8 cellular contexts compared by ENCODE assay signal in genomic region chr1:9689011-9689706, GRCh38. TPM values are rescaled to one million over a fixed set of nuclear protein-coding genes. Genes with fewer than 3 reads are reported as not detected.
A peak's percentile ranks its signal among the peaks of the same experiment; 100 is the strongest.
DNase-seq lines count a peak whose midpoint lies in the region; TF ChIP-seq lines count a peak whose summit lies in the region.

No MANE protein-coding gene starts in this region.

- no peak overlapping the region for H3K27ac ChIP-seq in DOHH2 (ENCODE audit: low read depth, low read length)
- H3K27ac ChIP-seq in mammary epithelial cell (ENCODE audit: insufficient read depth, low read depth, low read length), result peak overlapping the region; percentile 18

- H3K79me2 ChIP-seq in DOHH2 (ENCODE audit: control insufficient read depth, low read length) (peaks cover 45% of the 10 kb centered on the region), mammary epithelial cell (ENCODE audit: insufficient read depth, low read length) (peaks cover 4% of the 10 kb centered on the region)

- H3F3A ChIP-seq in DOHH2 (ENCODE audit: control insufficient read depth, insufficient read depth), result peaks cover 20% of the 10 kb centered on the region

- H3K36me3 ChIP-seq in DOHH2 (ENCODE audit: control insufficient read depth, low read length) (peaks cover 8% of the 10 kb centered on the region; the same call in 1 of the 2 replicates), mammary epithelial cell (ENCODE audit: insufficient read depth, low read length) (no peaks in the 10 kb centered on the region)

- WGBS in mammary epithelial cell (ENCODE audit: low coverage, missing lambda C conversion rate), result 6% methylated on average over 6 of the region's 72 CpGs

- CTCF ChIA-PET in mammary epithelial cell (lab: Charles Lee; ENCODE audit: low non-redundant PET), result no interaction called here

- H4K20me1 ChIP-seq in DOHH2 (ENCODE audit: control insufficient read depth, insufficient read depth, low read depth, low read length) (peaks cover 19% of the 10 kb centered on the region), mammary epithelial cell (ENCODE audit: insufficient read depth, low read length) (no peaks in the 10 kb centered on the region)

- H3K9me3 ChIP-seq in DOHH2 (ENCODE audit: control insufficient read depth, insufficient read depth, low read length) (no peaks in the 10 kb centered on the region), mammary epithelial cell (replicated peaks; ENCODE audit: insufficient read depth, low read length) (no peaks in the 10 kb centered on the region)

- H3K4me2 ChIP-seq in DOHH2 (ENCODE audit: low read length) (peak overlapping the region; percentile 81), mammary epithelial cell (ENCODE audit: insufficient read depth, low read depth, low read length) (peak overlapping the region; percentile 91)

- peak; percentile 36 for DNase-seq in H4 (ENCODE audit: low spot score)
- DNase-seq in NAMALWA (ENCODE audit: low spot score), result peak; percentile 76
- DNase-seq in mammary epithelial cell, result peak; percentile 66
- DNase-seq in inferior parietal cortex (ENCODE audit: extremely low spot score), result peak; percentile 29
- peak; percentile 61 to 81 for DNase-seq in stimulated activated CD4-positive, alpha-beta T cell treated with anti-CD3 and anti-CD28 coated beads, Interleukin-12 subunit alpha, Interleukin-12 subunit beta, amount 100 ng/mL, for 24 hours (ENCODE audit: low read depth in 2 of 2)
- no peak for DNase-seq in NCI-H774 (lab: John Stamatoyannopoulos, UW)

- H3K27me3 ChIP-seq in DOHH2 (ENCODE audit: control insufficient read depth, low read length) (0 out of 2 replicates have a peak, but pooled peaks cover 4% of the 10 kb centered on the region), mammary epithelial cell (ENCODE audit: insufficient read depth, low read length) (no peaks in the 10 kb centered on the region)

- H3K4me3 ChIP-seq in DOHH2 (ENCODE audit: low read length) (peak overlapping the region; percentile 77), WI38 (ENCODE audit: low read depth, low read length) (peak overlapping the region; percentile 63), mammary epithelial cell (replicated peaks in 1 of 3; ENCODE audit: insufficient read depth in 1 of 3, low read depth in 2 of 3, low read length in 3 of 3) (peak overlapping the region; percentile 48 to 62 (median 53))

- no peaks in the 10 kb centered on the region for H3K9me2 ChIP-seq in DOHH2 (replicated peaks; ENCODE audit: control insufficient read depth, low read length)

- peak overlapping the region; percentile 91 for H2AFZ ChIP-seq in mammary epithelial cell (ENCODE audit: low read depth, low read length)

- no TSS peak for BruUV-seq in mammary epithelial cell (replicated peaks; lab: Mats Ljungman, UMichigan)

- peaks cover 45% of the 10 kb centered on the region for H3K4me1 ChIP-seq in DOHH2 (ENCODE audit: control insufficient read depth, low read length)
- H3K4me1 ChIP-seq in mammary epithelial cell (ENCODE audit: insufficient read depth, low read length), result peaks cover 39% of the 10 kb centered on the region

- TF ChIP-seq CTCF in DOHH2 (IDR thresholded peaks at IDR 0.05; ENCODE audit: low read depth, low read length, poor library complexity, severe bottlenecking), result no peak
- TF ChIP-seq CTCF in WI38 (IDR thresholded peaks at IDR 0.05; ENCODE audit: low read depth, low read length), result no peak
- no peak for TF ChIP-seq CTCF in mammary epithelial cell (conservative IDR thresholded peaks at IDR 0.05 in 1 of 2, IDR thresholded peaks at IDR 0.05 in 1 of 2; ENCODE audit: extremely low read depth in 1 of 2, insufficient read depth in 1 of 2, low read depth in 1 of 2, low read length in 2 of 2)

- intact Hi-C loops in mammary epithelial cell (cut with micrococcal nuclease), result loop anchor here (2.0 kb wide), 1 partner anchor 16 kb away; no protein-coding TSS in a partner anchor

- peak overlapping the region; percentile 36 for H3K9ac ChIP-seq in mammary epithelial cell (ENCODE audit: insufficient read depth, low read length)

- in situ Hi-C loops in mammary epithelial cell (cut with MboI; ENCODE audit: low sequenced_read_pairs in 2 of 2), result no loop called here

- dilution Hi-C loops in mammary epithelial cell (cut with HindIII; ENCODE audit: low sequenced_read_pairs), result no loop called here

RNA-seq across cellular contexts. Expression of gene PIK3CD, which starts 37.6 kb away (rescaled TPM):
- 2.3 and 3.1 TPM in 2 replicates for total RNA-seq in H4 (2014; rRNA removed; shearing (Covaris generic))
- total RNA-seq in mammary epithelial cell, result 10 to 100 TPM in 1 of 2 donors, 1 to 10 TPM in 1; 6.3 to 19.1 TPM
- polyA plus RNA-seq in mammary epithelial cell, result 7.4 TPM
- 12.1 TPM for polyA minus RNA-seq in mammary epithelial cell
